Comparison of ENCODE assay signal across 1 cellular context in genomic region chr5:179401-179800, GRCh38.
TF ChIP-seq lines count a peak whose summit lies in the region.

No MANE protein-coding gene starts in this region.

TF ChIP-seq in IMR-90, 13 proteins besides CTCF, POLR2A, EP300 and RAD21:
- TF ChIP-seq CEBPB (IDR thresholded peaks at IDR 0.05; ENCODE audit: low read depth, low read length) (no peak), RCOR1 (IDR thresholded peaks at IDR 0.05; ENCODE audit: insufficient replicate concordance, low read length) (no peak), ELK1 (IDR thresholded peaks at IDR 0.05; ENCODE audit: borderline replicate concordance, low read depth, low read length) (no peak), RFX5 (IDR thresholded peaks at IDR 0.05; ENCODE audit: low read depth, low read length) (no peak), MXI1 (IDR thresholded peaks at IDR 0.05; ENCODE audit: borderline replicate concordance, low read depth, low read length) (no peak), CHD1 (IDR thresholded peaks at IDR 0.05; ENCODE audit: low read depth, low read length) (no peak), SMC3 (IDR thresholded peaks at IDR 0.05; ENCODE audit: low read depth, low read length) (no peak), BHLHE40 (IDR thresholded peaks at IDR 0.05; ENCODE audit: low read depth, low read length) (no peak), NFE2L2 (IDR thresholded peaks at IDR 0.05; ENCODE audit: low read depth, low read length) (no peak), FOS (IDR thresholded peaks at IDR 0.05; ENCODE audit: low read depth, low read length) (no peak), MAZ (IDR thresholded peaks at IDR 0.05; ENCODE audit: borderline replicate concordance, low read depth, low read length) (no peak), MAFK (IDR thresholded peaks at IDR 0.05; ENCODE audit: low read depth, low read length) (no peak)
- TF ChIP-seq, protein P1, sequence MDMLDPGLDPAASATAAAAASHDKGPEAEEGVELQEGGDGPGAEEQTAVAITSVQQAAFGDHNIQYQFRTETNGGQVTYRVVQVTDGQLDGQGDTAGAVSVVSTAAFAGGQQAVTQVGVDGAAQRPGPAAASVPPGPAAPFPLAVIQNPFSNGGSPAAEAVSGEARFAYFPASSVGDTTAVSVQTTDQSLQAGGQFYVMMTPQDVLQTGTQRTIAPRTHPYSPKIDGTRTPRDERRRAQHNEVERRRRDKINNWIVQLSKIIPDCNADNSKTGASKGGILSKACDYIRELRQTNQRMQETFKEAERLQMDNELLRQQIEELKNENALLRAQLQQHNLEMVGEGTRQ (IDR thresholded peaks at IDR 0.05; ENCODE audit: low read depth, low read length) = no peak
